Comparison of ENCODE assay signal across 8 cellular contexts in genomic region chr5:91280062-91280941, GRCh38.
DNase-seq lines count a peak whose midpoint lies in the region; ATAC-seq and TF ChIP-seq lines count a peak whose summit lies in the region.

No MANE protein-coding gene starts in this region.

- H3K36me3 ChIP-seq in OCI-LY7 (ENCODE audit: insufficient read depth, low read length) (no peaks in the 10 kb centered on the region), muscle layer of colon (ENCODE audit: insufficient read depth, low read length) (no peaks in the 10 kb centered on the region)

- H3K4me3 ChIP-seq in OCI-LY7 (ENCODE audit: low read depth, low read length, poor library complexity, severe bottlenecking) (peak overlapping the region; percentile 62), muscle layer of colon (ENCODE audit: low read depth in 1 of 2, low read length in 2 of 2) (peak overlapping the region; percentile 43 to 79)

- intact Hi-C loops in OCI-LY7 (cut with micrococcal nuclease; ENCODE audit: unreplicated experiment): no loop called here

- peak overlapping the region; percentile 81 for H3K4me3 Mint-ChIP-seq in activated T-cell treated with anti-CD3 and anti-CD28 coated beads, Interleukin-2, amount 50 U/mL, for 4 hours

- BruUV-seq in OCI-LY7 (replicated peaks; lab: Mats Ljungman, UMichigan): no TSS peak

- H2AFZ ChIP-seq in OCI-LY7 (ENCODE audit: low read length): peak overlapping the region; percentile 78; the same call in 1 of the 2 replicates

- H3K27me3 Mint-ChIP-seq in activated T-cell treated with anti-CD3 and anti-CD28 coated beads, Interleukin-2, amount 50 U/mL, for 4 hours (ENCODE audit: low read depth): peaks cover 2% of the 10 kb centered on the region

- H3K4me1 ChIP-seq in OCI-LY7 (ENCODE audit: insufficient read depth, low read length, poor library complexity, severe bottlenecking): peaks cover 13% of the 10 kb centered on the region
- H3K4me1 ChIP-seq in muscle layer of colon (ENCODE audit: insufficient read depth, low read length): peaks cover 19% of the 10 kb centered on the region

- H3K4me2 ChIP-seq in OCI-LY7 (ENCODE audit: low read length): peak overlapping the region; percentile 64

- no peaks in the 10 kb centered on the region for H4K20me1 ChIP-seq in OCI-LY7 (ENCODE audit: insufficient read depth, low read length)

- no peaks in the 10 kb centered on the region for H3K9me2 ChIP-seq in OCI-LY7 (ENCODE audit: insufficient read depth, low read length)

- H3K9me3 Mint-ChIP-seq in activated T-cell treated with anti-CD3 and anti-CD28 coated beads, Interleukin-2, amount 50 U/mL, for 4 hours: peaks cover 6% of the 10 kb centered on the region

- no peak for TF ChIP-seq CTCF in OCI-LY7 (conservative IDR thresholded peaks at IDR 0.05; ENCODE audit: low read length)

- H3K79me2 ChIP-seq in OCI-LY7 (ENCODE audit: insufficient read depth, low read depth, low read length): no peaks in the 10 kb centered on the region

- CTCF ChIA-PET in OCI-LY7 (lab: Charles Lee; ENCODE audit: unreplicated experiment): interaction anchor here (0.6 kb wide), 1 partner anchor 141 kb away, joined by 3 read pairs; no protein-coding TSS in a partner anchor

- peaks cover 45% of the 10 kb centered on the region for H3K4me1 Mint-ChIP-seq in activated T-cell treated with anti-CD3 and anti-CD28 coated beads, Interleukin-2, amount 50 U/mL, for 4 hours (ENCODE audit: low read depth)

- H3K36me3 Mint-ChIP-seq in activated T-cell treated with anti-CD3 and anti-CD28 coated beads, Interleukin-2, amount 50 U/mL, for 4 hours (ENCODE audit: insufficient read depth): no peaks in the 10 kb centered on the region

- peak; percentile 93 for ATAC-seq in GM21390 (IDR thresholded peaks at IDR 0.05; ENCODE audit: unreplicated experiment)
- peak; percentile 92 to 94 for ATAC-seq in activated T-cell treated with anti-CD3 and anti-CD28 coated beads, Interleukin-2, amount 50 U/mL, for 4 hours
- ATAC-seq in esophagus mucosa: peak; percentile 94

- H3K9ac ChIP-seq in muscle layer of colon (ENCODE audit: low read length): peak overlapping the region; percentile 92

- H3K9me3 ChIP-seq in OCI-LY7 (ENCODE audit: low read length) (no peaks in the 10 kb centered on the region), muscle layer of colon (ENCODE audit: low read length) (no peaks in the 10 kb centered on the region)

- H3K27ac ChIP-seq in OCI-LY7 (ENCODE audit: low read depth, low read length, poor library complexity, severe bottlenecking): no peak overlapping the region
- peak overlapping the region; percentile 89 for H3K27ac ChIP-seq in muscle layer of colon (ENCODE audit: low read depth, low read length)

- DNase-seq in D341Med (ENCODE audit: low spot score): peak; percentile 93
- peak in 74 of 76 experiments; percentile 1 to 77 (median 50) for DNase-seq in HUDEP-2 (lab: John Stamatoyannopoulos, UW; ENCODE audit: unreplicated experiment in 76 of 76)
- peak; percentile 40 for DNase-seq in OCI-LY7 (ENCODE audit: low spot score)
- peak; percentile 92 for DNase-seq in activated T-cell treated with anti-CD3 and anti-CD28 coated beads, Interleukin-2, amount 50 U/mL, for 4 hours
- peak; percentile 74 to 79 for DNase-seq in stimulated activated CD8-positive, alpha-beta memory T cell treated with anti-CD3 and anti-CD28 coated beads, Interleukin-7, amount 100 ng/mL, for 1 hour (ENCODE audit: low read depth in 2 of 2)

- no peaks in the 10 kb centered on the region for H3K27me3 ChIP-seq in muscle layer of colon (ENCODE audit: control insufficient read depth in 1 of 2, insufficient read depth in 2 of 2, low read length in 2 of 2)

- POLR2A ChIA-PET in OCI-LY7 (lab: Charles Lee): interaction anchor here (0.6 to 1.3 kb wide), 5 partner anchors 9 to 150 kb away, joined by 3 to 4 read pairs (median 3); partner anchors contain the start of gene ARRDC3

Comparison
In these comparisons a context has a peak if more than half of its experiments do, and no peak if none do; other contexts are left out.
1. DNase-seq: peak in every context shown above with its lines; median percentile 93 in D341Med; 92 in activated T-cell treated with anti-CD3 and anti-CD28 coated beads, Interleukin-2, amount 50 U/mL, for 4 hours; 76 in stimulated activated CD8-positive, alpha-beta memory T cell treated with anti-CD3 and anti-CD28 coated beads, Interleukin-7, amount 100 ng/mL, for 1 hour; 50 in HUDEP-2; 40 in OCI-LY7.